In the genomic region with DNA sequence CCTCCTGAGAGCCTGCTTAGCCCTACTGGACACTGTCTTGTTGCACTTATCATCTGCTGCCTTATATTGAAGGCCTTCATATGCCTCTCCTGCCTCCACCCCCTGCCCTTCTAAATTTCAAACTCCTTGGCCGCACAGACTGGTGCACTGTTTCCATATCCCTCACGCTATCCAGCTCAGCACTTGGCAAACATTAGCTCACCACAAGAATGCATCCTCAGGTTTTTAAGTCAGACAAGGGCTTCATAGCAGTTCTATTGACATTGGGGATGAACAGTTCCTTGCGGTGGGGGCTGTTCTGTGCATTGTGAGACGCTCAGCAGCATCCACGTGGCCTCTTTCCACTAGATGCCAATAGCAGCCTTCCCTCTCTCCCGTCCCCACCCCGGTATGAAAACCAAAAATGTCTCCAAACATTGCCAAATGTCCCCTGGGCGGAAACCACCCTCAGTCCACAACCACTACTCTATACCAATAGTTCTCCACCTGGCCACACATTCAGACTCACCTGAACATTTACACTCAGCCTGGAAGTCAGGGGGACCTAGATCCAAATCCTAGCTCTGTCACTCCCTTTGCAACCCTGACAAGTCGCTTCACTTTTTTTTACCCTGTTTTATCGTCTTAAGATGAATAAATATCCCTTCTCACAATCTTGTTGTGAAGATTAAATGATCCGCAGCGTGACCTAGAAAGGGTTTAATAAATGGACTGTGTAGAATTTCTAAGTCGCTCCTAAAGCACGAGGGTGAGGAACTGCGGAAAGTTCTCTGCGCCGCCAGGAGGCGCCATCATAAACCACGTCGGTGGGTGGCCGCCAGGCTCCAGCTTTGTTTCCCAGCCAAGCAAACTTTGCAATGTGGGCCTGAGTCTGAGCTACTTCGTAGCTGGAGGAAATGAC, we compare ENCODE assay signal across 9 cellular contexts. TPM values are rescaled to one million over a fixed set of nuclear protein-coding genes. Genes with fewer than 3 reads are reported as not detected.
A peak's percentile ranks its signal among the peaks of the same experiment; 100 is the strongest.
DNase-seq lines count a peak whose midpoint lies in the region; ATAC-seq and TF ChIP-seq lines count a peak whose summit lies in the region.
"Had no signal": no experiment of that assay in that cellular context is flagged by ENCODE, and none has a peak within 500 bp of the region (broad histone marks: within the 10 kb centered on the region; RNA-seq: fewer than 3 reads in every experiment).

No MANE protein-coding gene starts in this region.

- TF ChIP-seq POLR2A in tibial nerve (IDR thresholded peaks at IDR 0.05), result no peak

- TF ChIP-seq CTCF in tibial nerve (IDR thresholded peaks at IDR 0.05), result peak; percentile 17 to 37 (median 29)

- CTCF ChIA-PET in activated CD4-positive, alpha-beta T cell treated with anti-CD3 and anti-CD28 coated beads for 36 hours (lab: Charles Lee), result interaction anchor here (0.7 to 8.0 kb wide), 42 partner anchors 8 to 410 kb away, joined by 3 to 137 read pairs (median 4); partner anchors contain the start of gene CEACAM6

- no peak for TF ChIP-seq EP300 in tibial nerve (IDR thresholded peaks at IDR 0.05)

- intact Hi-C loops in activated CD4-positive, alpha-beta T cell treated with anti-CD3 and anti-CD28 coated beads for 36 hours (cut with DNase I, micrococcal nuclease), result loop anchor here (1.0 to 5.0 kb wide), 4 partner anchors 29 to 165 kb away; partner anchors contain the start of gene RABAC1 (in 1 of the 2)

- WGBS in tibial nerve, 2 donors, result 24 to 25% methylated on average over 22 of the region's 22 CpGs

- DNase-seq in G401 (ENCODE audit: low spot score) (peak; percentile 15), M059J (ENCODE audit: low read depth) (peak; percentile 38), midbrain (lab: John Stamatoyannopoulos, UW) (peak; percentile 3), tibial nerve (ENCODE audit: low spot score in 2 of 2) (peak in 1 of 2 donors; percentile 20), NCI-H345 treated with DMSO at 0.1 percent for 48 hours (lab: John Stamatoyannopoulos, UW; ENCODE audit: unreplicated experiment) (no peak)
- peak; percentile 78 for DNase-seq in activated CD4-positive, alpha-beta T cell treated with anti-CD3 and anti-CD28 coated beads for 36 hours
- DNase-seq in effector CD4-positive, alpha-beta T cell, result peak; percentile 28

- H3K36me3 ChIP-seq in tibial nerve, result no peaks in the 10 kb centered on the region
- H3K36me3 ChIP-seq: thoracic aorta had no signal

- no peaks in the 10 kb centered on the region for H3K4me1 ChIP-seq in tibial nerve

- no peak overlapping the region for H3K4me3 Mint-ChIP-seq in activated CD4-positive, alpha-beta T cell treated with anti-CD3 and anti-CD28 coated beads for 36 hours

- no peaks in the 10 kb centered on the region for H3K36me3 Mint-ChIP-seq in activated CD4-positive, alpha-beta T cell treated with anti-CD3 and anti-CD28 coated beads for 36 hours (ENCODE audit: low read depth)

- H3K9me3 Mint-ChIP-seq in activated CD4-positive, alpha-beta T cell treated with anti-CD3 and anti-CD28 coated beads for 36 hours (ENCODE audit: low read depth), result no peaks in the 10 kb centered on the region

- in situ Hi-C loops in G401 (cut with HindIII; ENCODE audit: low sequenced_read_pairs), result no loop called here

- H3K9me3 ChIP-seq in tibial nerve, result no peaks in the 10 kb centered on the region
- H3K9me3 ChIP-seq: thoracic aorta had no signal

- POLR2A ChIA-PET in activated CD4-positive, alpha-beta T cell treated with anti-CD3 and anti-CD28 coated beads for 36 hours (lab: Charles Lee), result no interaction called here

- H3K27ac Mint-ChIP-seq in activated CD4-positive, alpha-beta T cell treated with anti-CD3 and anti-CD28 coated beads for 36 hours, result no peak overlapping the region

- peak; percentile 68 for ATAC-seq in activated CD4-positive, alpha-beta T cell treated with anti-CD3 and anti-CD28 coated beads for 36 hours
- ATAC-seq in GM21529 (IDR thresholded peaks at IDR 0.05; ENCODE audit: unreplicated experiment), result no peak

- peaks cover 0 to 6% of the 10 kb centered on the region in 2 donors for H3K27me3 ChIP-seq in tibial nerve

- H3K27ac ChIP-seq in tibial nerve, result no peak overlapping the region
- H3K27ac ChIP-seq: thoracic aorta had no signal

- H3K4me1 Mint-ChIP-seq in activated CD4-positive, alpha-beta T cell treated with anti-CD3 and anti-CD28 coated beads for 36 hours, result no peaks in the 10 kb centered on the region

- peaks cover 26% of the 10 kb centered on the region for H3K27me3 Mint-ChIP-seq in activated CD4-positive, alpha-beta T cell treated with anti-CD3 and anti-CD28 coated beads for 36 hours

- no peak overlapping the region for H3K4me3 ChIP-seq in tibial nerve
- H3K4me3 ChIP-seq: thoracic aorta had no signal

RNA-seq across cellular contexts. Expression of gene CEACAM3, which starts 3.6 kb away (rescaled TPM):
- total RNA-seq in G401 (2014; rRNA removed; shearing (Covaris generic)), result not detected in 2 replicates
- total RNA-seq in M059J (2014; rRNA removed; shearing (Covaris generic)), result not detected in 2 replicates
- total RNA-seq in activated CD4-positive, alpha-beta T cell treated with anti-CD3 and anti-CD28 coated beads for 36 hours, result not detected
- 1 to 10 TPM in 1 of 4 donors, not detected in 3; 1.0 TPM for total RNA-seq in tibial nerve
- total RNA-seq: thoracic aorta had no signal

RNA-seq across cellular contexts. Expression of gene CEACAM6, which starts 37.4 kb away (rescaled TPM):
- not detected in 2 replicates for total RNA-seq in G401 (2014; rRNA removed; shearing (Covaris generic))
- not detected in 2 replicates for total RNA-seq in M059J (2014; rRNA removed; shearing (Covaris generic))
- total RNA-seq in activated CD4-positive, alpha-beta T cell treated with anti-CD3 and anti-CD28 coated beads for 36 hours, result not detected
- total RNA-seq in tibial nerve, result not detected
- total RNA-seq: thoracic aorta had no signal

RNA-seq across cellular contexts. Expression of gene LYPD4, which starts 51.7 kb away (rescaled TPM):
- not detected in 2 replicates for total RNA-seq in G401 (2014; rRNA removed; shearing (Covaris generic))
- total RNA-seq in M059J (2014; rRNA removed; shearing (Covaris generic)), result not detected in 2 replicates
- not detected for total RNA-seq in activated CD4-positive, alpha-beta T cell treated with anti-CD3 and anti-CD28 coated beads for 36 hours
- total RNA-seq in tibial nerve, result not detected
- total RNA-seq: thoracic aorta had no signal

RNA-seq across cellular contexts. Expression of gene DMRTC2, which starts 52.1 kb away (rescaled TPM):
- total RNA-seq in G401 (2014; rRNA removed; shearing (Covaris generic)), result not detected in 2 replicates
- not detected in 2 replicates for total RNA-seq in M059J (2014; rRNA removed; shearing (Covaris generic))
- not detected for total RNA-seq in activated CD4-positive, alpha-beta T cell treated with anti-CD3 and anti-CD28 coated beads for 36 hours
- total RNA-seq in tibial nerve, result not detected
- total RNA-seq: thoracic aorta had no signal
